Comparison of ENCODE assay signal across 20 cellular contexts in the genomic region with DNA sequence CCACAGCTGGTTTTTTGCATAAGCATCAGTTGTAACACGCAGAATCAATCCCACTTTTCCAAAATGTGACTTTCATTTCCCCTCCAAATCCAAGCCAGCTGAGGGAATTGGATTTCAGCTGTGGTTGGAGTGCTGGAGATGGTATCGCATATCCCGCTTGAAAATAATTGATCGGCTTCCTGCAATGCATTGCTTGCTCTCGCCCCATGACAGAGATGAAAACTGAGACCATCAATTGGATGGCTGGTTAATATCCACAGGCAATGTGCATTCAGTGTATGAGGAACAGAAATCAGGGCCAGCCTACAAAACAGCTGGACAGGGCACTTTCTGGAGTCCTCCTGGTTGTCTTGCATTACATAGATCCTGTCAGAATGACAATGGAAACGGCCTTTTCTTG.
DNase-seq lines count a peak whose midpoint lies in the region; FAIRE-seq and TF ChIP-seq lines count a peak whose summit lies in the region.
"Had no signal": no experiment of that assay in that cellular context is flagged by ENCODE, and none has a peak within 500 bp of the region (broad histone marks: within the 10 kb centered on the region; RNA-seq: fewer than 3 reads in every experiment).

No MANE protein-coding gene starts in this region.

- H3K27ac Mint-ChIP-seq in neural progenitor cell, result peak overlapping the region; percentile 28
- H3K27ac Mint-ChIP-seq: CD4-positive, CD25-positive, alpha-beta regulatory T cell; CD8-positive, alpha-beta memory T cell had no signal

- H2AFZ ChIP-seq in H1 (ENCODE audit: low read length) (no peak overlapping the region), neural progenitor cell (replicated peaks) (no peak overlapping the region)

- no peaks in the 10 kb centered on the region for H3K9me3 ChIP-seq in H1 (ENCODE audit: insufficient read depth in 2 of 2, low read depth in 1 of 2, low read length in 1 of 2)
- H3K9me3 ChIP-seq in neural progenitor cell (ENCODE audit: low read depth), result no peaks in the 10 kb centered on the region
- H3K9me3 ChIP-seq: BE2C had no signal

- H3K9ac ChIP-seq in H1 (replicated peaks in 1 of 4; ENCODE audit: extremely low read depth in 1 of 4, low read depth in 3 of 4, low read length in 3 of 4) (no peak overlapping the region), neural progenitor cell (no peak overlapping the region)

- H3K4me3 ChIP-seq in H1 (ENCODE audit: extremely low read depth in 1 of 4, insufficient read depth in 2 of 4, low read depth in 3 of 4, low read length in 4 of 4) (no peak overlapping the region), neural progenitor cell (no peak overlapping the region)
- H3K4me3 ChIP-seq: GM12878 had no signal

- DNase-seq in NCI-H748 (lab: John Stamatoyannopoulos, UW; ENCODE audit: unreplicated experiment), result peak; percentile 18
- DNase-seq in NCI-H748 treated with DMSO at 0.1 percent for 48 hours (lab: John Stamatoyannopoulos, UW), result no peak
- DNase-seq in H1 (ENCODE audit: low read depth in 1 of 2, low spot score in 2 of 2), result no peak
- no peak for DNase-seq in neural progenitor cell (ENCODE audit: low spot score)
- DNase-seq in stimulated activated CD4-positive, alpha-beta T cell treated with anti-CD3 and anti-CD28 coated beads, Interleukin-4, amount 100 ng/mL, for 1 hour, result no peak
- DNase-seq in NCI-H1417 (lab: John Stamatoyannopoulos, UW), result no peak
- DNase-seq: ACHN; BE2C; C1 segment of cervical spinal cord; CD4-positive, CD25-positive, alpha-beta regulatory T cell; CD8-positive, alpha-beta memory T cell; COR-L47; DMS 273 treated with DMSO at 0.1 percent for 48 hours; DMS53; DND-41; EL; HCEC 1CT had no signal

- POLR2A ChIA-PET in H1 (lab: Charles Lee; ENCODE audit: partially characterized antibody), result no interaction called here

- H3K14ac ChIP-seq in H1 (ENCODE audit: insufficient read length), result no peak overlapping the region

- H3K23ac ChIP-seq in H1 (ENCODE audit: insufficient read length), result no peak overlapping the region

- no peak overlapping the region for H2BK12ac ChIP-seq in H1 (ENCODE audit: low read depth, low read length)

- H3K9me3 Mint-ChIP-seq in neural progenitor cell, result no peaks in the 10 kb centered on the region
- H3K9me3 Mint-ChIP-seq: CD8-positive, alpha-beta memory T cell had no signal

- H3F3A ChIP-seq in neural progenitor cell (ENCODE audit: low read depth), result peaks cover 3% of the 10 kb centered on the region

- no peak overlapping the region for H2AK5ac ChIP-seq in H1 (ENCODE audit: low read depth, low read length)

- FAIRE-seq in H1 (lab: Jason Lieb, UNC), result no peak
- FAIRE-seq: A204.1, GM12878, H54 had no signal

- H4K20me1 ChIP-seq in H1 (replicated peaks in 1 of 2; ENCODE audit: control insufficient read depth in 1 of 2, insufficient read depth in 2 of 2, low read length in 2 of 2) (no peaks in the 10 kb centered on the region), neural progenitor cell (ENCODE audit: low read depth) (no peaks in the 10 kb centered on the region)

- H3K36me3 ChIP-seq in H1 (ENCODE audit: control insufficient read depth in 2 of 4, insufficient read depth in 4 of 4, low read length in 3 of 4), result no peaks in the 10 kb centered on the region
- no peaks in the 10 kb centered on the region for H3K36me3 ChIP-seq in neural progenitor cell
- H3K36me3 ChIP-seq: BE2C had no signal

- no peak overlapping the region for H2BK5ac ChIP-seq in H1 (ENCODE audit: low read depth, low read length)

- TF ChIP-seq CTCF in H1 (IDR thresholded peaks at IDR 0.05; ENCODE audit: control extremely low read depth in 1 of 3, insufficient read depth in 1 of 3, low read depth in 1 of 3, low read length in 3 of 3) (no peak), neural progenitor cell (IDR thresholded peaks at IDR 0.05) (no peak)

- H3K4me1 Mint-ChIP-seq in neural progenitor cell, result peaks cover 59% of the 10 kb centered on the region
- H3K4me1 Mint-ChIP-seq: CD4-positive, CD25-positive, alpha-beta regulatory T cell; CD8-positive, alpha-beta memory T cell had no signal

- no peak for TF ChIP-seq POLR2A in H1 (IDR thresholded peaks at IDR 0.05; ENCODE audit: control extremely low read depth in 1 of 2, low read depth in 2 of 2, low read length in 2 of 2)

- H2BK15ac ChIP-seq in H1 (ENCODE audit: low read length), result no peak overlapping the region

- TF ChIP-seq RAD21 in H1 (IDR thresholded peaks at IDR 0.05 in 1 of 2, conservative IDR thresholded peaks at IDR 0.05 in 1 of 2; ENCODE audit: low read depth in 2 of 2, low read length in 2 of 2), result no peak

- no peak for TF ChIP-seq EP300 in H1 (IDR thresholded peaks at IDR 0.05; ENCODE audit: borderline replicate concordance in 1 of 2, low read depth in 2 of 2, low read length in 2 of 2)

- CTCF ChIA-PET in H1 (lab: Charles Lee; ENCODE audit: partially characterized antibody), result interaction anchor here (0.8 to 1.6 kb wide), 3 partner anchors 9 to 109 kb away, joined by 3 to 4 read pairs (median 4); no protein-coding TSS in a partner anchor

- H3K56ac ChIP-seq in H1 (replicated peaks; ENCODE audit: insufficient read length, low read depth, low read length), result no peak overlapping the region

- H2BK20ac ChIP-seq in H1 (ENCODE audit: low read length), result peak overlapping the region; percentile 15; the same call in 1 of the 2 replicates

- H3K27ac ChIP-seq in H1 (ENCODE audit: low read depth, low read length) (no peak overlapping the region), neural progenitor cell (no peak overlapping the region)

- H3K36me3 Mint-ChIP-seq in neural progenitor cell, result no peaks in the 10 kb centered on the region
- H3K36me3 Mint-ChIP-seq: CD4-positive, CD25-positive, alpha-beta regulatory T cell; CD8-positive, alpha-beta memory T cell had no signal

- H4K5ac ChIP-seq in H1 (ENCODE audit: insufficient read length, low read depth, low read length), result no peak overlapping the region

- no peak overlapping the region for H4K8ac ChIP-seq in H1 (ENCODE audit: extremely low read depth, insufficient read depth, low read length)

- H3K18ac ChIP-seq in H1 (ENCODE audit: extremely low read depth, low read length), result no peak overlapping the region

- WGBS in H1 (ENCODE audit: extremely low coverage in 1 of 2, insufficient coverage in 1 of 2, insufficient read length in 1 of 2, insufficient replicate concordance in 2 of 2, low coverage in 1 of 2, low lambda C conversion rate in 2 of 2, missing lambda C conversion rate in 1 of 2), 2 experiments, result 93% methylated on average over 6 of the region's 6 CpGs; no CpG with 5 or more reads in 1 of the 2 experiments

- peaks cover 6 to 14% (median 12%) of the 10 kb centered on the region in 4 experiments for H3K4me1 ChIP-seq in H1 (replicated peaks in 1 of 4; ENCODE audit: control insufficient read depth in 3 of 4, insufficient read depth in 4 of 4, low read length in 3 of 4)
- H3K4me1 ChIP-seq in neural progenitor cell, result peaks cover 44% of the 10 kb centered on the region

- H3K27me3 Mint-ChIP-seq in neural progenitor cell (ENCODE audit: insufficient read depth, low read depth), result peaks cover 5% of the 10 kb centered on the region

- no peak overlapping the region for H3K4me3 Mint-ChIP-seq in neural progenitor cell
- H3K4me3 Mint-ChIP-seq: CD4-positive, CD25-positive, alpha-beta regulatory T cell; CD8-positive, alpha-beta memory T cell had no signal

- H3K27me3 ChIP-seq in H1 (replicated peaks in 1 of 4; ENCODE audit: control insufficient read depth in 3 of 4, extremely low read depth in 1 of 4, insufficient read depth in 3 of 4, low read length in 3 of 4), result peaks cover 0 to 3% (median 0%) of the 10 kb centered on the region in 4 experiments; a peak in 1 of 7 replicates
- no peaks in the 10 kb centered on the region for H3K27me3 ChIP-seq in neural progenitor cell
- H3K27me3 ChIP-seq: BE2C had no signal

- H3K79me1 ChIP-seq in H1 (ENCODE audit: low read depth, low read length), result no peaks in the 10 kb centered on the region

- H3K4me2 ChIP-seq in H1 (ENCODE audit: insufficient read depth in 1 of 2, low read depth in 2 of 2, low read length in 2 of 2), result no peak overlapping the region
- no peak overlapping the region for H3K4me2 ChIP-seq in neural progenitor cell

- H3K79me2 ChIP-seq in H1 (ENCODE audit: control insufficient read depth in 1 of 2, insufficient read depth in 2 of 2, low read length in 2 of 2), result no peaks in the 10 kb centered on the region
- H3K79me2 ChIP-seq in neural progenitor cell (ENCODE audit: low read depth), result no peaks in the 10 kb centered on the region

- H2BK120ac ChIP-seq in H1 (replicated peaks; ENCODE audit: low read depth, low read length), result no peak overlapping the region

- H3K23me2 ChIP-seq in H1 (ENCODE audit: low read depth, low read length), result no peaks in the 10 kb centered on the region; the same call in 1 of the 2 replicates

- no peak overlapping the region for H3K4ac ChIP-seq in H1 (replicated peaks; ENCODE audit: insufficient read length, low read depth, low read length)

- H4K91ac ChIP-seq in H1 (replicated peaks; ENCODE audit: insufficient read length, low read length), result no peak overlapping the region

TF ChIP-seq in H1, 55 proteins besides CTCF, POLR2A, EP300 and RAD21:
- TF ChIP-seq ZNF274 (IDR thresholded peaks at IDR 0.05; ENCODE audit: borderline replicate concordance, extremely low read depth, low read length), result no peak
